8 cellular contexts compared by ENCODE assay signal in the genomic region with DNA sequence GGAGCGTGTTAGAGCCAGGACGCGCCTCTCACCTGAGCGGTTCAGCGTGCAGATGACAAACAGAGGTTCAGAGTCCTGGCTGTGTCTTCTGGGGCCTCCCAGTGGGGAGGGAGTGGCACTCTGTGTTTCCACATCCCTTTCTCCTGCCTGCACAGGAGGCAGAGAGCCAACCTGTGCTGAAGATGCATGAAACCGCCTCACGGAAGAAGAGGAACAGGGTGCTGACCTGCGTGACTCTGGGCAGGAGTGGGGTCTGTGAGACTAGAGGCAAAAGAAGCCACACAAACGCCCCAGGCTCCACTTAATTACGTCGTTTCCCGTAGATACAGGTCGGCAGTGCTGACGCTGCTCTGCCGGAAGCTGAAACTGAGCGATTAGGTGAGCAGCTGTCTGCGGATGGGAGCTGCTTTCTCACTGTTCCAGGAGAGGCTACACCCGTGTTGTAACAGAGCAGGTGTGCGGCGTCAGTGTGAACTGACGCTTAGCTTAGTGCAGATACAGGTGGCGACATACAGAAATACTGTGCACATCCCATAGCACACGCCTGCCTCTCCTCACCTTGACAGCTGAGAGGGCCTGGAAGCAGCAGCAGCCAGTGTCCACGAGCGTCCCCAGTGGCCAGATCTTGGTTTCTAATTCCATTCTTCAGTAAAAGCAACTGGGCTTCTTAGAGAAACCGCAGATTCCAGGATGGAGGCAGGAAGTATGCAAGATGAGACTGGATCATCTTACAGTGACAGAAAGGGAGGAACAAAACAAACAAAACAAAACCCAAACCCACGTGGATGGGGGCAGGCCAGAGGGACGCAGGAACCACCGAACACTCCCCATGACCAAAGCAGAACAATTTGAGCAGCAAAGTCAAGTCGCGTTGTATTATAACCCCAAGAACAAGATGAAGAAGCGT. TPM values are rescaled to one million over a fixed set of nuclear protein-coding genes. Genes with fewer than 3 reads are reported as not detected.
DNase-seq lines count a peak whose midpoint lies in the region; ATAC-seq and TF ChIP-seq lines count a peak whose summit lies in the region.

No MANE protein-coding gene starts in this region.

- no peaks in the 10 kb centered on the region for H3K36me3 ChIP-seq in CD8-positive, alpha-beta memory T cell (ENCODE audit: insufficient read depth, low read length)

- DNase-seq in ELR (ENCODE audit: low read depth) (peak; percentile 65), LoVo (ENCODE audit: low spot score) (peak; percentile 68), RPMI8226 (peak; percentile 84), fibroblast of pulmonary artery (ENCODE audit: low read depth) (peak; percentile 74), renal cortical epithelial cell (ENCODE audit: low read depth) (peak; percentile 80), HPDE6-E6E7 (ENCODE audit: extremely low spot score) (no peak), natural killer cell (no peak)
- no peak for DNase-seq in CD8-positive, alpha-beta memory T cell

- no peak for ATAC-seq in natural killer cell

- H3K4me1 ChIP-seq in CD8-positive, alpha-beta memory T cell (ENCODE audit: insufficient read depth, low read length): peaks cover 3% of the 10 kb centered on the region

- peaks cover 13% of the 10 kb centered on the region for H3K27me3 ChIP-seq in CD8-positive, alpha-beta memory T cell (ENCODE audit: insufficient read depth, low read length, poor library complexity, severe bottlenecking)

- H3K9me3 Mint-ChIP-seq in CD8-positive, alpha-beta memory T cell: no peaks in the 10 kb centered on the region
- no peaks in the 10 kb centered on the region for H3K9me3 Mint-ChIP-seq in natural killer cell

- peaks cover 30 to 68% of the 10 kb centered on the region in 2 donors for H3K27me3 Mint-ChIP-seq in CD8-positive, alpha-beta memory T cell
- peaks cover 21 to 49% of the 10 kb centered on the region in 2 donors for H3K27me3 Mint-ChIP-seq in natural killer cell (ENCODE audit: low read depth in 2 of 2)

- no peak overlapping the region for H3K27ac ChIP-seq in CD8-positive, alpha-beta memory T cell (ENCODE audit: low read depth, low read length)

- H3K4me3 Mint-ChIP-seq in CD8-positive, alpha-beta memory T cell: peak overlapping the region in 1 of 7 donors; percentile 34
- no peak overlapping the region for H3K4me3 Mint-ChIP-seq in natural killer cell

- no peaks in the 10 kb centered on the region for H3K36me3 Mint-ChIP-seq in CD8-positive, alpha-beta memory T cell
- H3K36me3 Mint-ChIP-seq in natural killer cell: peaks cover 6% of the 10 kb centered on the region

- POLR2A ChIA-PET in CD8-positive, alpha-beta memory T cell (lab: Charles Lee): no interaction called here

- H3K4me1 Mint-ChIP-seq in CD8-positive, alpha-beta memory T cell: peaks cover 3 to 10% (median 4%) of the 10 kb centered on the region in 3 donors
- H3K4me1 Mint-ChIP-seq in natural killer cell: peaks cover 13% of the 10 kb centered on the region in 2 donors

- no peak overlapping the region for H3K4me3 ChIP-seq in fibroblast of pulmonary artery (replicated peaks; ENCODE audit: low read depth, low read length)
- H3K4me3 ChIP-seq in CD8-positive, alpha-beta memory T cell (ENCODE audit: low read length): no peak overlapping the region

- no peak overlapping the region for H3K27ac Mint-ChIP-seq in CD8-positive, alpha-beta memory T cell
- H3K27ac Mint-ChIP-seq in natural killer cell: no peak overlapping the region

- H3K9me3 ChIP-seq in CD8-positive, alpha-beta memory T cell (ENCODE audit: low read length): no peaks in the 10 kb centered on the region

- intact Hi-C loops in natural killer cell (cut with micrococcal nuclease): no loop called here

- peak; percentile 78 for TF ChIP-seq CTCF in fibroblast of pulmonary artery (IDR thresholded peaks at IDR 0.05; ENCODE audit: low read length, missing control alignments)
- no peak for TF ChIP-seq CTCF in natural killer cell (IDR thresholded peaks at IDR 0.05)

- CTCF ChIA-PET in CD8-positive, alpha-beta memory T cell (lab: Charles Lee): interaction anchor here (1.1 kb wide), 1 partner anchor 11 kb away, joined by 3 read pairs; no protein-coding TSS in a partner anchor

RNA-seq across cellular contexts. Expression of a gene that starts 37.7 kb away (rescaled TPM):
- total RNA-seq in renal cortical epithelial cell (4.7 and 8.3 TPM in 2 replicates), natural killer cell (1 to 10 TPM; 1.7 to 3.0 (median 3.0) TPM)
- 1 to 10 TPM; 9.1 to 9.6 TPM for total RNA-seq in CD8-positive, alpha-beta memory T cell
- 2.5 TPM for polyA plus RNA-seq in CD8-positive, alpha-beta memory T cell

Comparison
In these comparisons a context has a peak if more than half of its experiments do, and no peak if none do; other contexts are left out.
1. DNase-seq: peak in ELR (single experiment), LoVo (single experiment), RPMI8226 (single experiment), fibroblast of pulmonary artery (single experiment) and renal cortical epithelial cell (single experiment); none in HPDE6-E6E7 (single experiment), CD8-positive, alpha-beta memory T cell (0 of 5) and natural killer cell (single experiment).